In genomic region chr18:54392621-54393023, GRCh38 we compare ENCODE assay signal across 1 cellular context.
TF ChIP-seq lines count a peak whose summit lies in the region.

No MANE protein-coding gene starts in this region.

TF ChIP-seq in HepG2, 621 proteins besides CTCF, POLR2A, EP300 and RAD21:
- TF ChIP-seq, protein P1, sequence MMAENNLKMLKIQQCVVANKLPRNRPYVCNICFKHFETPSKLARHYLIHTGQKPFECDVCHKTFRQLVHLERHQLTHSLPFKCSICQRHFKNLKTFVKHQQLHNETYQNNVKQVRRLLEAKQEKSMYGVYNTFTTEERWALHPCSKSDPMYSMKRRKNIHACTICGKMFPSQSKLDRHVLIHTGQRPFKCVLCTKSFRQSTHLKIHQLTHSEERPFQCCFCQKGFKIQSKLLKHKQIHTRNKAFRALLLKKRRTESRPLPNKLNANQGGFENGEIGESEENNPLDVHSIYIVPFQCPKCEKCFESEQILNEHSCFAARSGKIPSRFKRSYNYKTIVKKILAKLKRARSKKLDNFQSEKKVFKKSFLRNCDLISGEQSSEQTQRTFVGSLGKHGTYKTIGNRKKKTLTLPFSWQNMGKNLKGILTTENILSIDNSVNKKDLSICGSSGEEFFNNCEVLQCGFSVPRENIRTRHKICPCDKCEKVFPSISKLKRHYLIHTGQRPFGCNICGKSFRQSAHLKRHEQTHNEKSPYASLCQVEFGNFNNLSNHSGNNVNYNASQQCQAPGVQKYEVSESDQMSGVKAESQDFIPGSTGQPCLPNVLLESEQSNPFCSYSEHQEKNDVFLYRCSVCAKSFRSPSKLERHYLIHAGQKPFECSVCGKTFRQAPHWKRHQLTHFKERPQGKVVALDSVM (CRISPR knock-in tag; IDR thresholded peaks at IDR 0.05): no peak
- TF ChIP-seq STAG1 (CRISPR knock-in tag; IDR thresholded peaks at IDR 0.05): peak; percentile 47
- TF ChIP-seq ARID3A (IDR thresholded peaks at IDR 0.05; ENCODE audit: low read depth, low read length): peak; percentile 77
- peak; percentile 49; the same call in 1 of the 2 replicates for TF ChIP-seq SMC3 (IDR thresholded peaks at IDR 0.05; ENCODE audit: low read length)
- no peak for TF ChIP-seq NR2C2 (CRISPR knock-in tag; IDR thresholded peaks at IDR 0.05; ENCODE audit: borderline replicate concordance)
- TF ChIP-seq ZNF704 (CRISPR knock-in tag; IDR thresholded peaks at IDR 0.05; ENCODE audit: borderline replicate concordance): no peak
- no peak for TF ChIP-seq ZNF552 (CRISPR knock-in tag; IDR thresholded peaks at IDR 0.05; ENCODE audit: borderline replicate concordance)
- TF ChIP-seq, protein P2, sequence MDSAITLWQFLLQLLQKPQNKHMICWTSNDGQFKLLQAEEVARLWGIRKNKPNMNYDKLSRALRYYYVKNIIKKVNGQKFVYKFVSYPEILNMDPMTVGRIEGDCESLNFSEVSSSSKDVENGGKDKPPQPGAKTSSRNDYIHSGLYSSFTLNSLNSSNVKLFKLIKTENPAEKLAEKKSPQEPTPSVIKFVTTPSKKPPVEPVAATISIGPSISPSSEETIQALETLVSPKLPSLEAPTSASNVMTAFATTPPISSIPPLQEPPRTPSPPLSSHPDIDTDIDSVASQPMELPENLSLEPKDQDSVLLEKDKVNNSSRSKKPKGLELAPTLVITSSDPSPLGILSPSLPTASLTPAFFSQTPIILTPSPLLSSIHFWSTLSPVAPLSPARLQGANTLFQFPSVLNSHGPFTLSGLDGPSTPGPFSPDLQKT (CRISPR knock-in tag; IDR thresholded peaks at IDR 0.05; ENCODE audit: borderline replicate concordance): no peak
- TF ChIP-seq JARID2 (CRISPR knock-in tag; IDR thresholded peaks at IDR 0.05; ENCODE audit: insufficient replicate concordance): no peak
- TF ChIP-seq, protein P3, sequence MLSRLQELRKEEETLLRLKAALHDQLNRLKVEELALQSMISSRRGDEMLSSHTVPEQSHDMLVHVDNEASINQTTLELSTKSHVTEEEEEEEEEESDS (CRISPR knock-in tag; IDR thresholded peaks at IDR 0.05; ENCODE audit: borderline replicate concordance): no peak
- TF ChIP-seq, protein P4, sequence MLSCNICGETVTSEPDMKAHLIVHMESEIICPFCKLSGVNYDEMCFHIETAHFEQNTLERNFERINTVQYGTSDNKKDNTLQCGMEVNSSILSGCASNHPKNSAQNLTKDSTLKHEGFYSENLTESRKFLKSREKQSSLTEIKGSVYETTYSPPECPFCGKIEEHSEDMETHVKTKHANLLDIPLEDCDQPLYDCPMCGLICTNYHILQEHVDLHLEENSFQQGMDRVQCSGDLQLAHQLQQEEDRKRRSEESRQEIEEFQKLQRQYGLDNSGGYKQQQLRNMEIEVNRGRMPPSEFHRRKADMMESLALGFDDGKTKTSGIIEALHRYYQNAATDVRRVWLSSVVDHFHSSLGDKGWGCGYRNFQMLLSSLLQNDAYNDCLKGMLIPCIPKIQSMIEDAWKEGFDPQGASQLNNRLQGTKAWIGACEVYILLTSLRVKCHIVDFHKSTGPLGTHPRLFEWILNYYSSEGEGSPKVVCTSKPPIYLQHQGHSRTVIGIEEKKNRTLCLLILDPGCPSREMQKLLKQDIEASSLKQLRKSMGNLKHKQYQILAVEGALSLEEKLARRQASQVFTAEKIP (CRISPR knock-in tag; IDR thresholded peaks at IDR 0.05; ENCODE audit: borderline replicate concordance): no peak
